1 cellular context compared by ENCODE assay signal in genomic region chr1:92473781-92474495, GRCh38.
TF ChIP-seq lines count a peak whose summit lies in the region.

No MANE protein-coding gene starts in this region.

TF ChIP-seq in GM12878, 131 proteins besides CTCF, POLR2A, EP300 and RAD21 (continued from another document and continues in another):
- TF ChIP-seq ELK1 (IDR thresholded peaks at IDR 0.05; ENCODE audit: low read depth, low read length) (no peak), SPI1 (IDR thresholded peaks at IDR 0.05; ENCODE audit: borderline replicate concordance, insufficient read depth, low read depth, low read length) (no peak), CUX1 (IDR thresholded peaks at IDR 0.05; ENCODE audit: insufficient replicate concordance, low read depth, low read length) (no peak), POLR2AphosphoS5 (IDR thresholded peaks at IDR 0.05; ENCODE audit: low read length) (no peak), PAX5 (IDR thresholded peaks at IDR 0.05; ENCODE audit: borderline replicate concordance, low read depth, low read length) (no peak), CHD4 (IDR thresholded peaks at IDR 0.05) (no peak), PKNOX1 (IDR thresholded peaks at IDR 0.05) (peak; percentile 27; the same call in 1 of the 2 replicates), CHD1 (IDR thresholded peaks at IDR 0.05; ENCODE audit: low read depth, low read length) (no peak), ASH2L (IDR thresholded peaks at IDR 0.05; ENCODE audit: borderline replicate concordance, low read depth) (no peak), PRDM15 (CRISPR knock-in tag; IDR thresholded peaks at IDR 0.05) (no peak), CBX5 (IDR thresholded peaks at IDR 0.05; ENCODE audit: low read depth) (no peak), CEBPZ (IDR thresholded peaks at IDR 0.05; ENCODE audit: low read depth, low read length) (no peak), RELB (IDR thresholded peaks at IDR 0.05; ENCODE audit: low read depth) (peak; percentile 80; the same call in 1 of the 2 replicates), SREBF2 (IDR thresholded peaks at IDR 0.05; ENCODE audit: low read length) (no peak), ZNF687 (IDR thresholded peaks at IDR 0.05) (no peak), CREB1 (IDR thresholded peaks at IDR 0.05; ENCODE audit: low read depth) (0 out of 2 replicates have a peak, but pooled peaks have one; percentile 18), USF1 (IDR thresholded peaks at IDR 0.05; ENCODE audit: borderline replicate concordance, extremely low read length, insufficient read depth, low read depth, low read length) (no peak), RUNX3 (IDR thresholded peaks at IDR 0.05; ENCODE audit: low read length) (peak; percentile 72), ATF2 (IDR thresholded peaks at IDR 0.05; ENCODE audit: low read length) (peak; percentile 41; the same call in 1 of the 2 replicates), LARP7 (IDR thresholded peaks at IDR 0.05) (no peak), ZBTB33 (IDR thresholded peaks at IDR 0.05) (no peak), BHLHE40 (IDR thresholded peaks at IDR 0.05; ENCODE audit: borderline replicate concordance in 1 of 2, low read depth in 2 of 2, low read length in 1 of 2) (peak; percentile 75 to 76), YBX1 (IDR thresholded peaks at IDR 0.05) (no peak), RB1 (IDR thresholded peaks at IDR 0.05; ENCODE audit: borderline replicate concordance) (no peak), SRF (IDR thresholded peaks at IDR 0.05; ENCODE audit: low read depth in 2 of 2, low read length in 2 of 2) (no peak)
